Comparison of ENCODE assay signal across 18 cellular contexts in the genomic region with DNA sequence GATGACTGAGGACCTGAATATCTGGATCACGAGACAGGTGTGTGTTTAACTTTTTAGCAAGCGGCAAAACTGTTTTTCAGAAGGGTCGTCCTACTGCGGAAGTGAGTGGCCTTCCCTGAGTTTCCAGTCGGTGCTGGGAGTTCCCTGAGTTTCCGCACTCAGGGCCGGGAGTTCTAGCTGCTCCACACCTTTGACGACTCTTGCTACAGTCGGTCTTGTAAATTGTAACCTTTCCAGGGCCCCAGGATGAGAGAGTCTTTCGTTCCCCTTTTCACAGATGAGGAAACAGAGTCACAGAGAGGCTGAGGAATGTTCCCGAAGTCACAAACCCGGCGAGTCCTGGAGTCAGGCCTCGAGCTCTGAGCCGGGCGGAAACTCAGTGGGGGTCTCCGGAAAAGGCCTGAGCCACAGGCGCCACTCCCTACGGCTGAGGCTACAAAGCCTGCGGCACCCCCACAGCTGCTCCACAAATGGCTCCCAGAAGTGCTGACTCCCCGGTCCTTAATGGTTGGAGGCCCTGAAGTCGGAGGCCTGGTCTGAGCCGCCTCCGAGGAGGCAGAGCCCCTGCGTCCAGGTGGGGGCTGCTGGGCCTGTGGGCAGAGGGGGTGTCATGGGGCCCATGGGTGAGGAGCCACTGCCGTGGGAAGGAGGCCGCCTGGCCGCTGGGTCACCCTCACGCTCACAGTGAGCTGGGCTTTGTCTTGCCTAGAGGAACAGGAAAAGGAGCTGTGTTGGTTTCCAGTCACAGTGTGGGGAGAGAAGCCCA. TPM values are rescaled to one million over a fixed set of nuclear protein-coding genes. Genes with fewer than 3 reads are reported as not detected.
DNase-seq lines count a peak whose midpoint lies in the region; ATAC-seq and TF ChIP-seq lines count a peak whose summit lies in the region.
"Had no signal": no experiment of that assay in that cellular context is flagged by ENCODE, and none has a peak within 500 bp of the region (broad histone marks: within the 10 kb centered on the region; RNA-seq: fewer than 3 reads in every experiment).

No MANE protein-coding gene starts in this region.

- no peak overlapping the region for H2BK12ac ChIP-seq in neuronal stem cell (ENCODE audit: low read length)

- H3K79me1 ChIP-seq in neuronal stem cell (ENCODE audit: low read depth, low read length) = no peaks in the 10 kb centered on the region

- intact Hi-C loops in right cardiac atrium (cut with DNase I) = no loop called here
- intact Hi-C loops in Caco-2 (cut with micrococcal nuclease; ENCODE audit: unreplicated experiment) = no loop called here

- 93% methylated on average over 29 of the region's 29 CpGs for WGBS in right cardiac atrium
- no CpG with 5 or more reads among the region's 29 CpGs for WGBS in neuronal stem cell (ENCODE audit: extremely low coverage in 2 of 2, insufficient read length in 2 of 2, insufficient replicate concordance in 1 of 2), 2 donors

- H3K9me3 Mint-ChIP-seq in GM23338 = no peaks in the 10 kb centered on the region; the same call in 2 of the 3 replicates
- no peaks in the 10 kb centered on the region for H3K9me3 Mint-ChIP-seq in WTC11
- no peaks in the 10 kb centered on the region for H3K9me3 Mint-ChIP-seq in Caco-2 (ENCODE audit: unreplicated experiment)
- H3K9me3 Mint-ChIP-seq: CD4-positive, CD25-positive, alpha-beta regulatory T cell had no signal

- H2AFZ ChIP-seq in GM23338 (peak overlapping the region; percentile 32; the same call in 1 of the 2 replicates), neuronal stem cell (ENCODE audit: low read length) (no peak overlapping the region)
- H2AFZ ChIP-seq: PC-9 had no signal

- POLR2A ChIA-PET in WTC11 (lab: Charles Lee) = interaction anchor here (0.7 kb wide), 1 partner anchor 782 kb away, joined by 3 read pairs; no protein-coding TSS in a partner anchor
- POLR2A ChIA-PET in Caco-2 (lab: Charles Lee) = no interaction called here

- no peaks in the 10 kb centered on the region for H3K36me3 ChIP-seq in GM23338 (ENCODE audit: insufficient read depth)
- no peaks in the 10 kb centered on the region for H3K36me3 ChIP-seq in neuronal stem cell (replicated peaks in 1 of 2; ENCODE audit: control insufficient read depth in 2 of 2, insufficient read depth in 2 of 2, low read length in 2 of 2)
- H3K36me3 ChIP-seq in Caco-2 (ENCODE audit: control insufficient read depth, insufficient read depth, low read length) = no peaks in the 10 kb centered on the region

- no peaks in the 10 kb centered on the region for H4K20me1 ChIP-seq in GM23338 (replicated peaks; ENCODE audit: insufficient read depth)

- no peak overlapping the region for H2BK15ac ChIP-seq in neuronal stem cell (ENCODE audit: low read length)

- no peaks in the 10 kb centered on the region for H3K9me2 ChIP-seq in GM23338 (ENCODE audit: insufficient read depth)

- H2BK120ac ChIP-seq in neuronal stem cell (ENCODE audit: low read depth, low read length) = no peak overlapping the region

- peak overlapping the region; percentile 73 for H2AK5ac ChIP-seq in neuronal stem cell (ENCODE audit: low read depth, low read length)

- no peaks in the 10 kb centered on the region for H3F3A ChIP-seq in GM23338 (replicated peaks; ENCODE audit: low read depth)

- peak overlapping the region; percentile 49 for H3K14ac ChIP-seq in neuronal stem cell (ENCODE audit: low read length)

- H3K27me3 ChIP-seq in GM23338 (ENCODE audit: insufficient read depth) (no peaks in the 10 kb centered on the region), right cardiac atrium (ENCODE audit: control insufficient read depth, insufficient read depth) (no peaks in the 10 kb centered on the region), neuronal stem cell (ENCODE audit: control insufficient read depth in 3 of 3, insufficient read depth in 3 of 3, low read depth in 1 of 3, low read length in 3 of 3) (peaks cover 0 to 76% (median 0%) of the 10 kb centered on the region in 3 experiments), Caco-2 (replicated peaks; ENCODE audit: control insufficient read depth, insufficient read depth, low read length) (no peaks in the 10 kb centered on the region)

- BruUV-seq in Caco-2 (replicated peaks; lab: Mats Ljungman, UMichigan) = no TSS peak

- peak overlapping the region; percentile 44 for H3K18ac ChIP-seq in neuronal stem cell (ENCODE audit: low read length)

- H3K27ac Mint-ChIP-seq in GM23338 = no peak overlapping the region
- H3K27ac Mint-ChIP-seq in WTC11 = peak overlapping the region; percentile 19; the same call in 1 of the 2 replicates
- no peak overlapping the region for H3K27ac Mint-ChIP-seq in Caco-2 (ENCODE audit: unreplicated experiment)

- H3K79me2 ChIP-seq in GM23338 (replicated peaks; ENCODE audit: insufficient read depth) = no peaks in the 10 kb centered on the region

- H3K4me3 ChIP-seq in GM23338 (no peak overlapping the region), right cardiac atrium (ENCODE audit: low read length) (no peak overlapping the region), neuronal stem cell (ENCODE audit: low read length in 2 of 2) (no peak overlapping the region), Caco-2 (ENCODE audit: low read depth, low read length) (no peak overlapping the region)
- H3K4me3 ChIP-seq: PC-9 had no signal

- H3K27me3 Mint-ChIP-seq in GM23338 (ENCODE audit: insufficient read depth, low read depth, poor library complexity) (peaks cover 9% of the 10 kb centered on the region), WTC11 (ENCODE audit: low read depth) (peaks cover 4% of the 10 kb centered on the region; the same call in 1 of the 2 replicates), Caco-2 (ENCODE audit: insufficient read depth, unreplicated experiment) (no peaks in the 10 kb centered on the region)

- TF ChIP-seq CTCF in GM23338 (conservative IDR thresholded peaks at IDR 0.05; ENCODE audit: low read depth in 2 of 2) = no peak
- TF ChIP-seq CTCF in WTC11 (IDR thresholded peaks at IDR 0.05) = no peak
- no peak for TF ChIP-seq CTCF in Caco-2 (IDR thresholded peaks at IDR 0.05; ENCODE audit: insufficient read depth in 1 of 2, low read depth in 1 of 2, low read length in 1 of 2, severe bottlenecking in 1 of 2, unreplicated experiment in 1 of 2)

- no peak overlapping the region for H2BK5ac ChIP-seq in neuronal stem cell (ENCODE audit: low read length)

- no peak overlapping the region for H3K9ac ChIP-seq in neuronal stem cell (ENCODE audit: low read depth, low read length, poor library complexity)

- DNase-seq in GM23338 (ENCODE audit: low spot score) (no peak), WTC11 (ENCODE audit: low spot score) (peak; percentile 7), right cardiac atrium (peak; percentile 7 to 38 (median 23)), neuronal stem cell (ENCODE audit: low spot score) (no peak), HK-2 (ENCODE audit: unreplicated experiment) (no peak), NCI-H510A treated with DMSO at 0.1 percent for 48 hours (lab: John Stamatoyannopoulos, UW) (no peak), Caco-2 (no peak)
- DNase-seq: Calu3; CD4-positive, CD25-positive, alpha-beta regulatory T cell; H7; NCI-H1417; NCI-H2029; NCI-H2171; NCI-H446 treated with DMSO at 0.1 percent for 48 hours; NCI-H748 treated with DMSO at 0.1 percent for 48 hours; PC-9 had no signal

- H3K4me3 Mint-ChIP-seq in GM23338 (no peak overlapping the region), WTC11 (no peak overlapping the region), Caco-2 (ENCODE audit: unreplicated experiment) (no peak overlapping the region)

- no peak overlapping the region for H4K91ac ChIP-seq in neuronal stem cell (ENCODE audit: low read depth, low read length, poor library complexity)

- H3K23ac ChIP-seq in neuronal stem cell (ENCODE audit: low read depth, low read length, poor library complexity) = peak overlapping the region; percentile 26

- H3K9me3 ChIP-seq in right cardiac atrium (ENCODE audit: control insufficient read depth, low read length) = no peaks in the 10 kb centered on the region
- H3K9me3 ChIP-seq in neuronal stem cell (replicated peaks in 1 of 2; ENCODE audit: control insufficient read depth in 2 of 2, insufficient read depth in 1 of 2, low read depth in 1 of 2, low read length in 2 of 2) = no peaks in the 10 kb centered on the region
- no peaks in the 10 kb centered on the region for H3K9me3 ChIP-seq in Caco-2

- H3K4me1 ChIP-seq in GM23338 (ENCODE audit: insufficient read depth) (no peaks in the 10 kb centered on the region), right cardiac atrium (ENCODE audit: control insufficient read depth, insufficient read depth, low read length) (no peaks in the 10 kb centered on the region), neuronal stem cell (ENCODE audit: control insufficient read depth in 2 of 2, insufficient read depth in 1 of 2, low read depth in 1 of 2, low read length in 2 of 2) (peaks cover 0 to 12% of the 10 kb centered on the region in 2 donors), Caco-2 (peaks cover 6% of the 10 kb centered on the region; the same call in 1 of the 2 replicates)

- CTCF ChIA-PET in WTC11 (lab: Charles Lee) (interaction anchor here (1.2 to 1.4 kb wide), 2 partner anchors 14 to 84 kb away, joined by 4 to 5 read pairs; no protein-coding TSS in a partner anchor), Caco-2 (lab: Charles Lee) (interaction anchor here (0.6 kb wide), 1 partner anchor 757 kb away, joined by 3 read pairs; no protein-coding TSS in a partner anchor)

- no peak overlapping the region for H4K8ac ChIP-seq in neuronal stem cell (ENCODE audit: low read depth, low read length)

- H3K4me1 Mint-ChIP-seq in GM23338 = peaks cover 5% of the 10 kb centered on the region; the same call in 1 of the 3 replicates
- no peaks in the 10 kb centered on the region; the same call in 1 of the 2 replicates for H3K4me1 Mint-ChIP-seq in WTC11
- no peaks in the 10 kb centered on the region for H3K4me1 Mint-ChIP-seq in Caco-2 (ENCODE audit: low read depth, unreplicated experiment)
- H3K4me1 Mint-ChIP-seq: CD4-positive, CD25-positive, alpha-beta regulatory T cell had no signal

- no peak overlapping the region for H3K4me2 ChIP-seq in GM23338
- H3K4me2 ChIP-seq in neuronal stem cell (ENCODE audit: insufficient read depth, low read length, poor library complexity, severe bottlenecking) = no peak overlapping the region
- H3K4me2 ChIP-seq: PC-9 had no signal

- H3K4ac ChIP-seq in neuronal stem cell (ENCODE audit: low read length) = no peak overlapping the region

- H3K27ac ChIP-seq in GM23338 (ENCODE audit: low read depth) (no peak overlapping the region), right cardiac atrium (ENCODE audit: low read length) (no peak overlapping the region), neuronal stem cell (replicated peaks; ENCODE audit: low read length) (no peak overlapping the region)
- H3K27ac ChIP-seq: HL-60, PC-9 had no signal

- ATAC-seq in GM23338 (peak; percentile 24; the same call in 2 of the 3 replicates), WTC11 (no peak), right cardiac atrium (no peak), HG03457 (IDR thresholded peaks at IDR 0.05; ENCODE audit: unreplicated experiment) (no peak)

- H3K36me3 Mint-ChIP-seq in GM23338 (ENCODE audit: low read depth) = no peaks in the 10 kb centered on the region
- H3K36me3 Mint-ChIP-seq in WTC11 = no peaks in the 10 kb centered on the region
- H3K36me3 Mint-ChIP-seq in Caco-2 (ENCODE audit: insufficient read depth, unreplicated experiment) = no peaks in the 10 kb centered on the region
- H3K36me3 Mint-ChIP-seq: CD4-positive, CD25-positive, alpha-beta regulatory T cell had no signal

RNA-seq across cellular contexts. Expression of gene COL18A1, which starts 12.6 kb away (rescaled TPM):
- total RNA-seq in GM23338 (2014; rRNA removed; shearing (Covaris generic)) = 287 and 430 TPM in 2 replicates
- polyA plus RNA-seq in GM23338 (2016; fragmentation: Nextera tagmentation; extraction: Ambion mirVana) = 38.4 and 45.1 TPM in 2 replicates
- 231 to 241 TPM (median 231 TPM) in 3 replicates for total RNA-seq in WTC11 (2021)
- 100 to 1,000 TPM in 1 of 4 donors, 10 to 100 TPM in 3; 63.5 to 134 (median 84.6) TPM for total RNA-seq in right cardiac atrium
- polyA plus RNA-seq in right cardiac atrium = 52.3 TPM
- 42.5 TPM for polyA plus RNA-seq in neuronal stem cell (2013, experiment 1 of 2)
- polyA plus RNA-seq in neuronal stem cell (2013, experiment 2 of 2) = 42.1 TPM
- 160 and 170 TPM in 2 replicates for total RNA-seq in Caco-2 (2022)

Comparison
In these comparisons a context has a peak if more than half of its experiments do, and no peak if none do; other contexts are left out.
1. DNase-seq: peak in WTC11 (single experiment) and right cardiac atrium (3 of 3); none in GM23338 (single experiment), neuronal stem cell (single experiment), HK-2 (single experiment), NCI-H510A treated with DMSO at 0.1 percent for 48 hours (single experiment) and Caco-2 (0 of 2).